Comparison of ENCODE assay signal across 2 cellular contexts in genomic region chr16:31270795-31271194, GRCh38.
TF ChIP-seq lines count a peak whose summit lies in the region.

No MANE protein-coding gene starts in this region.

TF ChIP-seq in HEK293T, 16 proteins besides CTCF, POLR2A, EP300 and RAD21:
- TF ChIP-seq NFRKB (IDR thresholded peaks at IDR 0.05) (no peak), SP1 (IDR thresholded peaks at IDR 0.05) (no peak)
- TF ChIP-seq, protein P1, sequence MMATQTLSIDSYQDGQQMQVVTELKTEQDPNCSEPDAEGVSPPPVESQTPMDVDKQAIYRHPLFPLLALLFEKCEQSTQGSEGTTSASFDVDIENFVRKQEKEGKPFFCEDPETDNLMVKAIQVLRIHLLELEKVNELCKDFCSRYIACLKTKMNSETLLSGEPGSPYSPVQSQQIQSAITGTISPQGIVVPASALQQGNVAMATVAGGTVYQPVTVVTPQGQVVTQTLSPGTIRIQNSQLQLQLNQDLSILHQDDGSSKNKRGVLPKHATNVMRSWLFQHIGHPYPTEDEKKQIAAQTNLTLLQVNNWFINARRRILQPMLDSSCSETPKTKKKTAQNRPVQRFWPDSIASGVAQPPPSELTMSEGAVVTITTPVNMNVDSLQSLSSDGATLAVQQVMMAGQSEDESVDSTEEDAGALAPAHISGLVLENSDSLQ (IDR thresholded peaks at IDR 0.05) = 0 out of 2 replicates have a peak, but pooled peaks have one; percentile 21

TF ChIP-seq in H1, 55 proteins besides CTCF, POLR2A, EP300 and RAD21:
- no peak for TF ChIP-seq SIN3A (conservative IDR thresholded peaks at IDR 0.05 in 1 of 2, IDR thresholded peaks at IDR 0.05 in 1 of 2; ENCODE audit: low read depth in 1 of 2, low read length in 2 of 2)
- TF ChIP-seq SRF (IDR thresholded peaks at IDR 0.05; ENCODE audit: low read depth, low read length) = no peak
- no peak for TF ChIP-seq PHF8 (conservative IDR thresholded peaks at IDR 0.05; ENCODE audit: low read depth, low read length)
- no peak for TF ChIP-seq ZNF274 (IDR thresholded peaks at IDR 0.05; ENCODE audit: borderline replicate concordance, extremely low read depth, low read length)
